In the genomic region with DNA sequence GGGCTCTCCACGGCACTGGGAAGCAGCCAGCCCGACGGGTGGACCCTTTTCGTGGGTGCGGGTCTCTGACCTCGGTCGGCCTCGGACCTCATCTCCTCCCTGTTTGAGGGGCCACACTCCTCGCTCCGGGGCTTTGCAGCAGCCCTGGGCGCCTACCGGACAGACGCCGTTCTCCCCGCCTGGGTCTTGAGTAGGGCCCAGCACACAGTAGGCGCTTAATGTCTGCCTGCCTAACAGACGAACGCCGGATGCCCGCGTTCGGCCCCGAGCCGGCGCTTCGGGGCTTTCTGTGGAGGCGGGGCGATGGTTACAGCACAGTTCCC, we compare ENCODE assay signal across 8 cellular contexts. TPM values are rescaled to one million over a fixed set of nuclear protein-coding genes. Genes with fewer than 3 reads are reported as not detected.
DNase-seq lines count a peak whose midpoint lies in the region; ATAC-seq, FAIRE-seq and TF ChIP-seq lines count a peak whose summit lies in the region.

No MANE protein-coding gene starts in this region.

- H3K9me1 ChIP-seq in keratinocyte (ENCODE audit: control insufficient read depth, extremely low read depth, insufficient read depth, low read length): no peaks in the 10 kb centered on the region

- H3K27ac ChIP-seq in keratinocyte (ENCODE audit: control insufficient read depth, insufficient read depth, low read length) (peak overlapping the region; percentile 92), thoracic aorta (peak overlapping the region; percentile 90 to 95)

- peak overlapping the region; percentile 100 for H3K27ac Mint-ChIP-seq in activated naive CD8-positive, alpha-beta T cell

- H3K4me3 ChIP-seq in BJ (ENCODE audit: low read depth, low read length) (peak overlapping the region; percentile 68), keratinocyte (ENCODE audit: control insufficient read depth in 2 of 3, extremely low read depth in 1 of 3, insufficient read depth in 2 of 3, low read depth in 1 of 3, low read length in 3 of 3) (peak overlapping the region; percentile 82 to 99 (median 94)), thoracic aorta (peak overlapping the region; percentile 99)

- no peak for FAIRE-seq in keratinocyte (lab: Jason Lieb, UNC)

- no peaks in the 10 kb centered on the region for H3K36me3 Mint-ChIP-seq in activated naive CD8-positive, alpha-beta T cell

- H3K4me1 ChIP-seq in keratinocyte (ENCODE audit: control insufficient read depth, extremely low read depth, insufficient read depth, low read length): peaks cover 15% of the 10 kb centered on the region
- peaks cover 15 to 29% of the 10 kb centered on the region in 2 donors for H3K4me1 ChIP-seq in thoracic aorta (ENCODE audit: control insufficient read depth in 1 of 2, low read depth in 2 of 2)

- peaks cover 48% of the 10 kb centered on the region for H3K4me1 Mint-ChIP-seq in activated naive CD8-positive, alpha-beta T cell (ENCODE audit: low read depth)

- H2AFZ ChIP-seq in keratinocyte (ENCODE audit: control insufficient read depth, low read length): peak overlapping the region; percentile 81

- no peak for DNase-seq in BJ (ENCODE audit: low read depth)
- DNase-seq in keratinocyte (ENCODE audit: low read depth, low spot score): no peak
- DNase-seq in thoracic aorta (ENCODE audit: low spot score): no peak
- DNase-seq in NCI-H1417 (lab: John Stamatoyannopoulos, UW): no peak
- no peak for DNase-seq in stimulated activated CD4-positive, alpha-beta T cell treated with anti-CD3 and anti-CD28 coated beads, Interleukin-15, amount 100 ng/mL, for 24 hours

- peak overlapping the region; percentile 83 for H3K4me2 ChIP-seq in keratinocyte (ENCODE audit: control insufficient read depth, extremely low read depth, insufficient read depth, low read depth, low read length)

- H4K20me1 ChIP-seq in keratinocyte (ENCODE audit: control insufficient read depth, extremely low read depth, insufficient read depth, low read length): no peaks in the 10 kb centered on the region

- ATAC-seq in HG02759 (IDR thresholded peaks at IDR 0.05; ENCODE audit: unreplicated experiment) (peak; percentile 16), thoracic aorta (ENCODE audit: insufficient number of reproducible peaks, low FRiP score, low read depth) (no peak), GM18858 (IDR thresholded peaks at IDR 0.05; ENCODE audit: unreplicated experiment) (no peak)

- H3K36me3 ChIP-seq in BJ (ENCODE audit: control insufficient read depth, insufficient read depth, low read length) (no peaks in the 10 kb centered on the region), keratinocyte (ENCODE audit: control insufficient read depth in 2 of 2, extremely low read depth in 1 of 2, insufficient read depth in 2 of 2, low read length in 2 of 2) (peaks cover 0 to 3% of the 10 kb centered on the region in 2 experiments), thoracic aorta (no peaks in the 10 kb centered on the region)

- POLR2A ChIA-PET in BJ (lab: Charles Lee): interaction anchor here (0.6 to 1.0 kb wide), 5 partner anchors 8 to 1770 kb away, joined by 3 to 5 read pairs (median 4); partner anchors contain the start of genes MED22 and RPL7A

- peak overlapping the region; percentile 97 for H3K4me3 Mint-ChIP-seq in activated naive CD8-positive, alpha-beta T cell

- TF ChIP-seq CTCF in BJ (IDR thresholded peaks at IDR 0.05; ENCODE audit: insufficient read depth, low read depth, low read length): no peak
- no peak for TF ChIP-seq CTCF in keratinocyte (optimal IDR thresholded peaks at IDR 0.05 in 1 of 3, IDR thresholded peaks at IDR 0.05 in 1 of 3, conservative IDR thresholded peaks at IDR 0.05 in 1 of 3; ENCODE audit: extremely low read depth in 1 of 3, insufficient read depth in 2 of 3, low read length in 3 of 3)
- no peak for TF ChIP-seq CTCF in thoracic aorta (IDR thresholded peaks at IDR 0.05)

- H3K79me2 ChIP-seq in keratinocyte (ENCODE audit: control insufficient read depth, insufficient read depth, low read length): peaks cover 47% of the 10 kb centered on the region

- no peaks in the 10 kb centered on the region for H3K9me3 Mint-ChIP-seq in activated naive CD8-positive, alpha-beta T cell (ENCODE audit: low read depth)

- dilution Hi-C loops in keratinocyte (cut with MboI; ENCODE audit: extremely low pct_ligation_motif_present, low sequenced_read_pairs): no loop called here

- no peaks in the 10 kb centered on the region for H3K27me3 Mint-ChIP-seq in activated naive CD8-positive, alpha-beta T cell

- H3K27me3 ChIP-seq in BJ (ENCODE audit: control insufficient read depth, insufficient read depth, low read length) (no peaks in the 10 kb centered on the region), keratinocyte (ENCODE audit: control insufficient read depth, extremely low read depth, insufficient read depth, low read length) (no peaks in the 10 kb centered on the region), thoracic aorta (replicated peaks; ENCODE audit: insufficient read depth) (no peaks in the 10 kb centered on the region)

- H3K9me3 ChIP-seq in keratinocyte (ENCODE audit: control insufficient read depth, low read depth, low read length) (no peaks in the 10 kb centered on the region), thoracic aorta (no peaks in the 10 kb centered on the region)

- H3K9ac ChIP-seq in keratinocyte (ENCODE audit: control insufficient read depth, extremely low read depth, insufficient read depth, low read length): peak overlapping the region; percentile 95

- CTCF ChIA-PET in BJ (lab: Yijun Ruan, JAX): interaction anchor here (0.7 to 7.4 kb wide), 6 partner anchors 8 to 117 kb away, joined by 3 to 46 read pairs (median 10); no protein-coding TSS in a partner anchor

RNA-seq across cellular contexts. Expression of gene GTF3C5, which starts 0.8 kb away (rescaled TPM):
- polyA plus RNA-seq in BJ (2011; rRNA removed) (36.0 and 47.7 TPM in 2 replicates), keratinocyte (36.2 to 40.8 TPM (median 37.2 TPM) in 3 replicates)
- 32.0 and 48.1 TPM in 2 replicates for polyA minus RNA-seq in BJ (2011; rRNA and poly(A)+ RNA removed)
- polyA plus RNA-seq in keratinocyte (2011; ENCODE audit: low read depth): 12.7 TPM
- polyA plus RNA-seq in keratinocyte (2011; cell fraction: cytosol; rRNA removed): 24.2 and 34.4 TPM in 2 replicates
- polyA plus RNA-seq in keratinocyte (2011; cell fraction: nucleus; rRNA removed): 48.9 and 54.0 TPM in 2 replicates
- polyA plus RNA-seq in keratinocyte (2012; ENCODE audit: low replicate concordance): 33.5 and 39.4 TPM in 2 replicates
- polyA minus RNA-seq in keratinocyte: 30.6 to 60.8 TPM (median 41.5 TPM) in 3 replicates
- 28.2 TPM for polyA minus RNA-seq in keratinocyte (2011; cell fraction: cytosol; rRNA and poly(A)+ RNA removed)
- 21.6 and 26.4 TPM in 2 replicates for polyA minus RNA-seq in keratinocyte (2011; cell fraction: nucleus; rRNA and poly(A)+ RNA removed)
- total RNA-seq in thoracic aorta: 10 to 100 TPM; 40.6 to 54.3 TPM

RNA-seq across cellular contexts. Expression of gene CEL, which starts 31.8 kb away (rescaled TPM):
- 0.26 and 0.49 TPM in 2 replicates for polyA plus RNA-seq in BJ (2011; rRNA removed)
- polyA minus RNA-seq in BJ (2011; rRNA and poly(A)+ RNA removed): 0.10 and 0.28 TPM in 2 replicates
- polyA plus RNA-seq in keratinocyte: 0.12 to 0.22 TPM (median 0.16 TPM) in 3 replicates
- 0.64 TPM for polyA plus RNA-seq in keratinocyte (2011; ENCODE audit: low read depth)
- polyA plus RNA-seq in keratinocyte (2011; cell fraction: cytosol; rRNA removed): 0.05 and 0.19 TPM in 2 replicates
- 1.4 and 1.6 TPM in 2 replicates for polyA plus RNA-seq in keratinocyte (2011; cell fraction: nucleus; rRNA removed)
- 0.33 and 0.82 TPM in 2 replicates for polyA plus RNA-seq in keratinocyte (2012; ENCODE audit: low replicate concordance)
- 0.33 to 0.39 TPM (median 0.35 TPM) in 3 replicates for polyA minus RNA-seq in keratinocyte
- polyA minus RNA-seq in keratinocyte (2011; cell fraction: cytosol; rRNA and poly(A)+ RNA removed): not detected
- polyA minus RNA-seq in keratinocyte (2011; cell fraction: nucleus; rRNA and poly(A)+ RNA removed): 0.53 and 1.0 TPM in 2 replicates
- total RNA-seq in thoracic aorta: 1 to 10 TPM in 1 of 2 donors, under 1 TPM in 1; 0.78 to 5.3 TPM

RNA-seq across cellular contexts. Expression of gene GFI1B, which starts 51.5 kb away (rescaled TPM):
- polyA plus RNA-seq in BJ (2011; rRNA removed) (0.16 TPM in 1 of 2 replicates, not detected in the other), keratinocyte (not detected in 3 replicates)
- polyA minus RNA-seq in BJ (2011; rRNA and poly(A)+ RNA removed): not detected in 2 replicates
- not detected for polyA plus RNA-seq in keratinocyte (2011; ENCODE audit: low read depth)
- polyA plus RNA-seq in keratinocyte (2011; cell fraction: cytosol; rRNA removed): not detected in 2 replicates
- not detected in 2 replicates for polyA plus RNA-seq in keratinocyte (2011; cell fraction: nucleus; rRNA removed)
- polyA plus RNA-seq in keratinocyte (2012; ENCODE audit: low replicate concordance): not detected in 2 replicates
- not detected in 3 replicates for polyA minus RNA-seq in keratinocyte
- polyA minus RNA-seq in keratinocyte (2011; cell fraction: cytosol; rRNA and poly(A)+ RNA removed): not detected
- polyA minus RNA-seq in keratinocyte (2011; cell fraction: nucleus; rRNA and poly(A)+ RNA removed): not detected in 2 replicates
- not detected for total RNA-seq in thoracic aorta
